In the genomic region with DNA sequence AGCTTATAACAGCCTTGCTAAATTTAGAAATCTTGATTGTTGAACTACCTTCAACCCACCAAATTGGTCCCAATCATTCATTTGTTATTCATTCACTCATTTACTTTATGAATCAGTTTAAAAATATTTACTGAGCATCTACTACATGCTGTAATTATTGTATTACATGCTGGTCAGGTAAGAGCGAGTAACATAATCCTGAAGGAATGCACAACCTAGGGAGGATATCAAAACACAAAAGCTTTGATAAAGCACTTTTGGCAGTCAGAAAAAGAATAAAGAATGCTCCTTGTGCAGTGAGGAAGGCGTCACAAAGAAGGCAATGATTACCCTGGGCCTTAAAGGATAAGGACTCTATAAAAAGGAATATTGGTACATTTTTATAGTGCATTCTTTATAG, we compare ENCODE assay signal across 27 cellular contexts.
"Had no signal": no experiment of that assay in that cellular context is flagged by ENCODE, and none has a peak within 500 bp of the region (broad histone marks: within the 10 kb centered on the region; RNA-seq: fewer than 3 reads in every experiment).

No MANE protein-coding gene starts in this region.

- H3K4me1 Mint-ChIP-seq: activated CD4-positive, alpha-beta T cell treated with anti-CD3 and anti-CD28 coated beads, Interleukin-2, amount 10 ng/mL, durations not matched to agents 24 days and 14 days; activated naive CD4-positive, alpha-beta T cell treated with anti-CD3 and anti-CD28 coated beads, Interleukin-2, amount 50 U/mL, for 24 hours had no signal

- H3K27ac ChIP-seq: Peyer's patch, SJSA1 had no signal

- H3K9me3 ChIP-seq: Peyer's patch, SJSA1 had no signal

- FAIRE-seq: TTC549 had no signal

- H3K27me3 ChIP-seq: Peyer's patch, SJSA1 had no signal

- H3K27ac Mint-ChIP-seq: activated B cell treated with CpG ODN at 0.5 μM for 24 hours; activated CD4-positive, alpha-beta T cell treated with anti-CD3 and anti-CD28 coated beads, Interleukin-2, amount 10 ng/mL, durations not matched to agents 24 days and 14 days; activated CD8-positive, alpha-beta memory T cell treated with anti-CD3 and anti-CD28 coated beads, Interleukin-2, amount 10 ng/mL, durations not matched to agents 7 days and 5 days; activated naive CD4-positive, alpha-beta T cell treated with anti-CD3 and anti-CD28 coated beads, Interleukin-2, amount 50 U/mL, for 24 hours; activated T-cell treated with anti-CD3 and anti-CD28 coated beads, Interleukin-2, amount 50 U/mL, for 24 hours; activated T-helper 1 cell treated with anti-CD3 and anti-CD28 coated beads, Interleukin-12 subunit alpha, Interleukin-12 subunit beta, Interleukin-2, Interleukin-4 antibody, amounts not matched to agents 30 ng/mL and 10 ng/mL and 1 ng/mL, durations not matched to agents 14 hours and 24 hours and 36 hours; T-cell had no signal

- H3K27me3 Mint-ChIP-seq: activated B cell treated with CpG ODN at 0.5 μM for 24 hours, T-cell had no signal

- H3K4me1 ChIP-seq: Peyer's patch, SJSA1 had no signal

- H3K4me3 Mint-ChIP-seq: activated B cell treated with CpG ODN at 0.5 μM for 24 hours; activated CD4-positive, alpha-beta T cell treated with anti-CD3 and anti-CD28 coated beads, Interleukin-2, amount 10 ng/mL, durations not matched to agents 24 days and 14 days; activated CD8-positive, alpha-beta memory T cell treated with anti-CD3 and anti-CD28 coated beads, Interleukin-2, amount 10 ng/mL, durations not matched to agents 7 days and 5 days; activated naive CD4-positive, alpha-beta T cell treated with anti-CD3 and anti-CD28 coated beads, Interleukin-2, amount 50 U/mL, for 24 hours; activated T-cell treated with anti-CD3 and anti-CD28 coated beads, Interleukin-2, amount 50 U/mL, for 24 hours; activated T-helper 1 cell treated with anti-CD3 and anti-CD28 coated beads, Interleukin-12 subunit alpha, Interleukin-12 subunit beta, Interleukin-2, Interleukin-4 antibody, amounts not matched to agents 30 ng/mL and 10 ng/mL and 1 ng/mL, durations not matched to agents 14 hours and 24 hours and 36 hours; T-cell had no signal

- H3K36me3 Mint-ChIP-seq: activated CD8-positive, alpha-beta memory T cell treated with anti-CD3 and anti-CD28 coated beads, Interleukin-2, amount 10 ng/mL, durations not matched to agents 7 days and 5 days; activated naive CD4-positive, alpha-beta T cell treated with anti-CD3 and anti-CD28 coated beads, Interleukin-2, amount 50 U/mL, for 24 hours; T-cell had no signal

- DNase-seq: activated B cell treated with CpG ODN at 0.5 μM for 24 hours; activated CD4-positive, alpha-beta T cell treated with anti-CD3 and anti-CD28 coated beads for 1 hour; activated CD4-positive, alpha-beta T cell treated with anti-CD3 and anti-CD28 coated beads, Interleukin-2, amount 10 ng/mL, durations not matched to agents 24 days and 14 days; activated CD4-positive, alpha-beta T cell treated with anti-CD3 and anti-CD28 coated beads, Interleukin-2, amount 50 U/mL, for 48 hours; activated CD8-positive, alpha-beta memory T cell treated with anti-CD3 and anti-CD28 coated beads, Interleukin-2, amount 10 ng/mL, durations not matched to agents 7 days and 5 days; activated effector memory CD4-positive, alpha-beta T cell treated with Interleukin-2 at 50 U/mL for 16 hours; activated naive CD4-positive, alpha-beta T cell; activated T-cell treated with anti-CD3 and anti-CD28 coated beads, Interleukin-2, amount 50 U/mL, for 24 hours; caudate nucleus; MM.1S; NCI-H1417; NCI-H1930; NCI-H2171 treated with DMSO at 0.1 percent for 48 hours; NCI-H345; NCI-H510A; NCI-H69; NK-92 treated with Interleukin-12 subunit alpha and Interleukin-12 subunit beta, amount 100 ng/mL, for 24 hours; OCI-M1; Peyer's patch; SHP77; T-cell; T-helper 2 cell; T1000 had no signal

- H3K36me3 ChIP-seq: Peyer's patch, SJSA1 had no signal

- H3K9me3 Mint-ChIP-seq: activated B cell treated with CpG ODN at 0.5 μM for 24 hours; activated CD4-positive, alpha-beta T cell treated with anti-CD3 and anti-CD28 coated beads, Interleukin-2, amount 10 ng/mL, durations not matched to agents 24 days and 14 days; activated naive CD4-positive, alpha-beta T cell treated with anti-CD3 and anti-CD28 coated beads, Interleukin-2, amount 50 U/mL, for 24 hours; activated T-cell treated with anti-CD3 and anti-CD28 coated beads, Interleukin-2, amount 50 U/mL, for 24 hours; activated T-helper 1 cell treated with anti-CD3 and anti-CD28 coated beads, Interleukin-12 subunit alpha, Interleukin-12 subunit beta, Interleukin-2, Interleukin-4 antibody, amounts not matched to agents 30 ng/mL and 10 ng/mL and 1 ng/mL, durations not matched to agents 14 hours and 24 hours and 36 hours; T-cell had no signal

- H3K4me3 ChIP-seq: Peyer's patch, SJSA1 had no signal
